ENCODE assay signal across 1 cellular context in the genomic region with DNA sequence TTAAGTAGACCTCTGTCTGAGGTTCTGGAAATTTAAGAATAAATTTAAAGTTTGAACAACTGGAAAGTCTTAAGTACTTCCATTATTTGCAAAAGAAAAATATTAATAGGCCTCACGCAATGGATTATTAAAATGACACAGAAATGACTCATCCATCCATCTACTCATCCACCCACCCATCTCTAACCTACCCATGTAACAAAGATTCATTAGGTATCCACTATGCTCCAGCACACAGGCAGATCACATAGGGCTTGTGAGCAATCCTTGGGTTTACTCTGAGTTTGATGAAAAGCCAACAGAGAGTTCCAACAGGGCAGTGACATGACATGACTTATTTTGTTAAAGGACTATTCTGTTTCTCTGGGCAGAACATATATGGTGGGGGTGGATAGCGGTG.
TF ChIP-seq lines count a peak whose summit lies in the region.

No MANE protein-coding gene starts in this region.

TF ChIP-seq in SK-N-SH, 30 proteins besides CTCF, POLR2A, EP300 and RAD21 (continued from another document):
- TF ChIP-seq, protein P1, sequence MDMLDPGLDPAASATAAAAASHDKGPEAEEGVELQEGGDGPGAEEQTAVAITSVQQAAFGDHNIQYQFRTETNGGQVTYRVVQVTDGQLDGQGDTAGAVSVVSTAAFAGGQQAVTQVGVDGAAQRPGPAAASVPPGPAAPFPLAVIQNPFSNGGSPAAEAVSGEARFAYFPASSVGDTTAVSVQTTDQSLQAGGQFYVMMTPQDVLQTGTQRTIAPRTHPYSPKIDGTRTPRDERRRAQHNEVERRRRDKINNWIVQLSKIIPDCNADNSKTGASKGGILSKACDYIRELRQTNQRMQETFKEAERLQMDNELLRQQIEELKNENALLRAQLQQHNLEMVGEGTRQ (IDR thresholded peaks at IDR 0.05; ENCODE audit: borderline replicate concordance, low read depth, low read length), result no peak
- TF ChIP-seq RXRA (IDR thresholded peaks at IDR 0.05; ENCODE audit: borderline replicate concordance, low read depth), result no peak
- TF ChIP-seq JUND (IDR thresholded peaks at IDR 0.05), result peak; percentile 72
- no peak for TF ChIP-seq NFIC (IDR thresholded peaks at IDR 0.05; ENCODE audit: borderline replicate concordance)
- TF ChIP-seq, protein P2, sequence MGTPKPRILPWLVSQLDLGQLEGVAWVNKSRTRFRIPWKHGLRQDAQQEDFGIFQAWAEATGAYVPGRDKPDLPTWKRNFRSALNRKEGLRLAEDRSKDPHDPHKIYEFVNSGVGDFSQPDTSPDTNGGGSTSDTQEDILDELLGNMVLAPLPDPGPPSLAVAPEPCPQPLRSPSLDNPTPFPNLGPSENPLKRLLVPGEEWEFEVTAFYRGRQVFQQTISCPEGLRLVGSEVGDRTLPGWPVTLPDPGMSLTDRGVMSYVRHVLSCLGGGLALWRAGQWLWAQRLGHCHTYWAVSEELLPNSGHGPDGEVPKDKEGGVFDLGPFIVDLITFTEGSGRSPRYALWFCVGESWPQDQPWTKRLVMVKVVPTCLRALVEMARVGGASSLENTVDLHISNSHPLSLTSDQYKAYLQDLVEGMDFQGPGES (IDR thresholded peaks at IDR 0.05; ENCODE audit: low read depth, low read length), result no peak
- no peak for TF ChIP-seq TEAD4 (IDR thresholded peaks at IDR 0.05; ENCODE audit: borderline replicate concordance, insufficient read depth)
- TF ChIP-seq CHD2 (IDR thresholded peaks at IDR 0.05; ENCODE audit: low read length, partially characterized antibody), result no peak
- no peak for TF ChIP-seq MEF2A (IDR thresholded peaks at IDR 0.05; ENCODE audit: borderline replicate concordance, low read depth)
- TF ChIP-seq GABPA (IDR thresholded peaks at IDR 0.05; ENCODE audit: low read depth), result no peak
- TF ChIP-seq, protein P3, sequence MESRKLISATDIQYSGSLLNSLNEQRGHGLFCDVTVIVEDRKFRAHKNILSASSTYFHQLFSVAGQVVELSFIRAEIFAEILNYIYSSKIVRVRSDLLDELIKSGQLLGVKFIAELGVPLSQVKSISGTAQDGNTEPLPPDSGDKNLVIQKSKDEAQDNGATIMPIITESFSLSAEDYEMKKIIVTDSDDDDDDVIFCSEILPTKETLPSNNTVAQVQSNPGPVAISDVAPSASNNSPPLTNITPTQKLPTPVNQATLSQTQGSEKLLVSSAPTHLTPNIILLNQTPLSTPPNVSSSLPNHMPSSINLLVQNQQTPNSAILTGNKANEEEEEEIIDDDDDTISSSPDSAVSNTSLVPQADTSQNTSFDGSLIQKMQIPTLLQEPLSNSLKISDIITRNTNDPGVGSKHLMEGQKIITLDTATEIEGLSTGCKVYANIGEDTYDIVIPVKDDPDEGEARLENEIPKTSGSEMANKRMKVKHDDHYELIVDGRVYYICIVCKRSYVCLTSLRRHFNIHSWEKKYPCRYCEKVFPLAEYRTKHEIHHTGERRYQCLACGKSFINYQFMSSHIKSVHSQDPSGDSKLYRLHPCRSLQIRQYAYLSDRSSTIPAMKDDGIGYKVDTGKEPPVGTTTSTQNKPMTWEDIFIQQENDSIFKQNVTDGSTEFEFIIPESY (IDR thresholded peaks at IDR 0.05; ENCODE audit: borderline replicate concordance, low read depth), result no peak
- no peak for TF ChIP-seq MXI1 (IDR thresholded peaks at IDR 0.05; ENCODE audit: low read depth, low read length)
- TF ChIP-seq ELF1 (IDR thresholded peaks at IDR 0.05), result no peak
- TF ChIP-seq RCOR1 (IDR thresholded peaks at IDR 0.05; ENCODE audit: low read length), result no peak
- no peak for TF ChIP-seq RFX5 (IDR thresholded peaks at IDR 0.05; ENCODE audit: low read length)
- TF ChIP-seq, protein P4, sequence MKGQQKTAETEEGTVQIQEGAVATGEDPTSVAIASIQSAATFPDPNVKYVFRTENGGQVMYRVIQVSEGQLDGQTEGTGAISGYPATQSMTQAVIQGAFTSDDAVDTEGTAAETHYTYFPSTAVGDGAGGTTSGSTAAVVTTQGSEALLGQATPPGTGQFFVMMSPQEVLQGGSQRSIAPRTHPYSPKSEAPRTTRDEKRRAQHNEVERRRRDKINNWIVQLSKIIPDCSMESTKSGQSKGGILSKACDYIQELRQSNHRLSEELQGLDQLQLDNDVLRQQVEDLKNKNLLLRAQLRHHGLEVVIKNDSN (IDR thresholded peaks at IDR 0.05; ENCODE audit: borderline replicate concordance, low read depth), result no peak
- TF ChIP-seq SIN3A (IDR thresholded peaks at IDR 0.05; ENCODE audit: borderline replicate concordance, low read depth, low read length), result no peak
TF ChIP-seq in SK-N-SH: peak in this region for 5.
